20 cellular contexts compared by ENCODE assay signal in the genomic region with DNA sequence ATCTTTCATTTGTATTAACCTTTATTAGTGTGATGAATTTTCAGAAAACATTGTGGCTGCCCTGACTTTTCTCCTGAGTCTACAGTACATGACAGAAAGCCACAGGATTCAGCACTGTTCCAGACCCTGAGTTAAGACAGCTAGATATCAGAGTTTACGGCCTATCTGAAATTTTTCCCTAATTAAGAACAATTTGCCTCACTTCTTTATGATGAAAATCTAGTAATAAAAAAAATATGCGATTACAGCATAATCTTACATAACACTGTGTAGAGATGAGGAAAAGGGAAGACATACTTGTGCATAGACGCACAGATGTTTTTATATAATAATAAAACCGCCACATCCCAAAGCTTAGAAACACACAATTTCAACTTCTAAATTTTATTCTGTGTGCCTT. TPM values are rescaled to one million over a fixed set of nuclear protein-coding genes. Genes with fewer than 3 reads are reported as not detected.
DNase-seq lines count a peak whose midpoint lies in the region; TF ChIP-seq lines count a peak whose summit lies in the region.
"Had no signal": no experiment of that assay in that cellular context is flagged by ENCODE, and none has a peak within 500 bp of the region (broad histone marks: within the 10 kb centered on the region; RNA-seq: fewer than 3 reads in every experiment).

No MANE protein-coding gene starts in this region.

- H3K36me3 ChIP-seq in vagina: no peaks in the 10 kb centered on the region
- H3K36me3 ChIP-seq: suprapubic skin had no signal

- peaks cover 48% of the 10 kb centered on the region for H3K4me1 ChIP-seq in vagina

- H3K9me3 ChIP-seq in vagina: no peaks in the 10 kb centered on the region
- H3K9me3 ChIP-seq: heart left ventricle, suprapubic skin had no signal

- TF ChIP-seq CTCF in neural crest cell (conservative IDR thresholded peaks at IDR 0.05) (no peak), vagina (IDR thresholded peaks at IDR 0.05) (no peak)

- H3K36me3 Mint-ChIP-seq in activated naive CD4-positive, alpha-beta T cell treated with anti-CD3 and anti-CD28 coated beads for 36 hours (ENCODE audit: low read depth): peaks cover 17% of the 10 kb centered on the region
- H3K36me3 Mint-ChIP-seq in neural crest cell (ENCODE audit: low read depth): peaks cover 2% of the 10 kb centered on the region

- H3K4me1 Mint-ChIP-seq in activated naive CD4-positive, alpha-beta T cell treated with anti-CD3 and anti-CD28 coated beads for 36 hours (ENCODE audit: low read depth): peaks cover 60% of the 10 kb centered on the region
- peaks cover 15% of the 10 kb centered on the region for H3K4me1 Mint-ChIP-seq in neural crest cell

- no peak for TF ChIP-seq POLR2A in vagina (IDR thresholded peaks at IDR 0.05)

- DNase-seq in activated naive CD4-positive, alpha-beta T cell treated with anti-CD3 and anti-CD28 coated beads for 36 hours: no peak
- no peak for DNase-seq in activated naive CD4-positive, alpha-beta T cell treated with anti-CD3 and anti-CD28 coated beads, Interleukin-2, amount 50 U/mL, for 16 hours
- DNase-seq in cerebellar cortex (ENCODE audit: low spot score): peak; percentile 42
- no peak for DNase-seq in neural crest cell (ENCODE audit: low read depth, low spot score)
- no peak for DNase-seq in vagina (ENCODE audit: extremely low spot score in 2 of 2)
- DNase-seq in NCI-H1930 (lab: John Stamatoyannopoulos, UW): no peak
- DNase-seq in NCI-H69 (lab: John Stamatoyannopoulos, UW): no peak
- DNase-seq in activated CD4-positive, alpha-beta T cell treated with anti-CD3 and anti-CD28 coated beads for 48 hours: no peak
- DNase-seq: C1 segment of cervical spinal cord; caudate nucleus; heart left ventricle; immature natural killer cell; KBM-7; NCI-H2029; NCI-H446 treated with DMSO at 0.1 percent for 48 hours; stimulated activated CD4-positive, alpha-beta T cell treated with anti-CD3 and anti-CD28 coated beads, Interleukin-4, amount 100 ng/mL, for 4 hours; T-cell had no signal

- H3K9me3 Mint-ChIP-seq in activated naive CD4-positive, alpha-beta T cell treated with anti-CD3 and anti-CD28 coated beads for 36 hours: no peaks in the 10 kb centered on the region
- no peaks in the 10 kb centered on the region for H3K9me3 Mint-ChIP-seq in neural crest cell
- H3K9me3 Mint-ChIP-seq: activated T-helper 2 cell treated with anti-CD3 and anti-CD28 coated beads, Interferon-gamma antibody, Interleukin-2, Interleukin-4, amounts not matched to agents 10 μg/mL and 5 μg/mL and 100 μg/mL, durations not matched to agents 14 hours and 24 hours and 36 hours; immature natural killer cell; T-cell had no signal

- intact Hi-C loops in activated naive CD4-positive, alpha-beta T cell treated with anti-CD3 and anti-CD28 coated beads for 36 hours (cut with micrococcal nuclease): loop anchor here (10.0 kb wide), 1 partner anchor 384 kb away; the partner anchor contains the start of gene ITGA3
- intact Hi-C loops in vagina (cut with DNase I): no loop called here

- no peaks in the 10 kb centered on the region for H3K27me3 ChIP-seq in vagina
- H3K27me3 ChIP-seq: heart left ventricle, suprapubic skin had no signal

- H3K27ac ChIP-seq in vagina: peak overlapping the region; percentile 20
- H3K27ac ChIP-seq: suprapubic skin had no signal

- no peak overlapping the region for H3K4me3 Mint-ChIP-seq in activated naive CD4-positive, alpha-beta T cell treated with anti-CD3 and anti-CD28 coated beads for 36 hours
- H3K4me3 Mint-ChIP-seq in neural crest cell: peak overlapping the region; percentile 32
- H3K4me3 Mint-ChIP-seq: immature natural killer cell, T-cell had no signal

- peak overlapping the region; percentile 8 for H3K27ac Mint-ChIP-seq in activated naive CD4-positive, alpha-beta T cell treated with anti-CD3 and anti-CD28 coated beads for 36 hours
- no peak overlapping the region for H3K27ac Mint-ChIP-seq in neural crest cell (ENCODE audit: unreplicated experiment)
- H3K27ac Mint-ChIP-seq: activated T-helper 2 cell treated with anti-CD3 and anti-CD28 coated beads, Interferon-gamma antibody, Interleukin-2, Interleukin-4, amounts not matched to agents 10 μg/mL and 5 μg/mL and 100 μg/mL, durations not matched to agents 14 hours and 24 hours and 36 hours had no signal

- H3K27me3 Mint-ChIP-seq in activated naive CD4-positive, alpha-beta T cell treated with anti-CD3 and anti-CD28 coated beads for 36 hours (ENCODE audit: low read depth): no peaks in the 10 kb centered on the region
- H3K27me3 Mint-ChIP-seq in neural crest cell (ENCODE audit: low read depth): no peaks in the 10 kb centered on the region
- H3K27me3 Mint-ChIP-seq: T-cell had no signal

- CTCF ChIA-PET in activated naive CD4-positive, alpha-beta T cell treated with anti-CD3 and anti-CD28 coated beads for 36 hours (lab: Charles Lee): interaction anchor here (0.6 to 1.6 kb wide), 2 partner anchors 83 to 101 kb away, joined by 3 to 4 read pairs; no protein-coding TSS in a partner anchor

- no peak overlapping the region for H3K4me3 ChIP-seq in vagina
- H3K4me3 ChIP-seq: heart left ventricle, smooth muscle cell, suprapubic skin had no signal

RNA-seq across cellular contexts. Expression of gene SPOP, which starts 7.3 kb away (rescaled TPM):
- 10 to 100 TPM; 66.9 to 69.2 TPM for total RNA-seq in activated naive CD4-positive, alpha-beta T cell treated with anti-CD3 and anti-CD28 coated beads for 36 hours
- total RNA-seq in neural crest cell: 51.9 and 60.3 TPM in 2 replicates
- total RNA-seq in vagina: 87.2 TPM

RNA-seq across cellular contexts. Expression of gene SLC35B1, which starts 37.1 kb away (rescaled TPM):
- 10 to 100 TPM; 35.3 to 39.5 TPM for total RNA-seq in activated naive CD4-positive, alpha-beta T cell treated with anti-CD3 and anti-CD28 coated beads for 36 hours
- total RNA-seq in neural crest cell (78.7 and 89.6 TPM in 2 replicates), vagina (42.0 TPM)
